27 cellular contexts compared by ENCODE assay signal in the genomic region with DNA sequence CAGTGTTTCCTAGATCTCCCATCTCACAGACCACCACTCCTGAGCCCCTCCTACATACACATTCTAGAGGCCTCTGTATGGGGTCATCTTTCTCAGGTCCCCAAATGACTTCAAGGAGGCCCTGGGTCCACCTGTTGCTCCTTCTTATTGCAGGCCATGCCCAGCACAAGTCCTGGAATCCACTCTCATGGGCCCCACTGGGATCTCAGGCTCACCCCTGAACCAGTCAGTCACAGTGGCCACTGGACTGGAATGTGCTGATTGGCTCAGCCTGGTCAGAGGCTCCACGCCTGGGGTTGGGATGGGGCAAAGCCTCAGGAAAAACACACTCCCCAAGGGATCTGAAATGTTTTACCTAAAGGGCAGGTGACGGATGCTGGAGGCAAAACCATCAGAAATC.
"Had no signal": no experiment of that assay in that cellular context is flagged by ENCODE, and none has a peak within 500 bp of the region (broad histone marks: within the 10 kb centered on the region; RNA-seq: fewer than 3 reads in every experiment).

No MANE protein-coding gene starts in this region.

- H3K27ac ChIP-seq: brain microvascular endothelial cell, colonic mucosa, esophagus muscularis mucosa, foreskin keratinocyte, gastrocnemius medialis, WERI-Rb-1 had no signal

- DNase-seq: activated B cell treated with CpG ODN at 0.5 μM for 24 hours; activated CD4-positive, alpha-beta T cell treated with anti-CD3 and anti-CD28 coated beads for 48 hours; activated CD4-positive, alpha-beta T cell treated with anti-CD3 and anti-CD28 coated beads, Interleukin-2, amount 50 U/mL, for 1 hour; activated CD4-positive, alpha-beta T cell treated with anti-CD3 and anti-CD28 coated beads, Interleukin-2, amount 50 U/mL, for 48 hours; activated CD8-positive, alpha-beta memory T cell treated with anti-CD3 and anti-CD28 coated beads for 24 hours; activated CD8-positive, alpha-beta T cell treated with anti-CD3 and anti-CD28 coated beads for 36 hours; activated gamma-delta T cell; activated naive CD4-positive, alpha-beta T cell; activated naive CD4-positive, alpha-beta T cell treated with anti-CD3 and anti-CD28 coated beads, Interleukin-2, amount 50 U/mL, for 16 hours; activated T-cell treated with anti-CD3 and anti-CD28 coated beads, Interleukin-2, amount 50 U/mL, for 4 hours; amniotic stem cell; anterior cingulate cortex; brain microvascular endothelial cell; central memory CD4-positive, alpha-beta T cell; cerebellar nuclear complex; colonic mucosa; effector CD8-positive, alpha-beta T cell; erythroblast; foreskin keratinocyte; gastrocnemius medialis; SW 1271; T-cell; T1000; WERI-Rb-1 had no signal

- H3K4me1 ChIP-seq: colonic mucosa, foreskin keratinocyte had no signal

- H3K27me3 ChIP-seq: brain microvascular endothelial cell, colonic mucosa, esophagus muscularis mucosa, foreskin keratinocyte, gastrocnemius medialis had no signal

- H3K9me3 ChIP-seq: colonic mucosa, esophagus muscularis mucosa, gastrocnemius medialis had no signal

- H3K4me3 ChIP-seq: colonic mucosa, esophagus muscularis mucosa, gastrocnemius medialis had no signal

- H3K36me3 ChIP-seq: brain microvascular endothelial cell, colonic mucosa, esophagus muscularis mucosa, gastrocnemius medialis had no signal

- ATAC-seq: activated CD4-positive, CD25-positive, alpha-beta regulatory T cell treated with anti-CD3 and anti-CD28 coated beads, Interleukin-2, amount 50 U/mL, for 24 hours; activated T-helper 17 cell treated with anti-CD3 and anti-CD28 coated beads, Interleukin-2, amount 50 U/mL, for 72 hours; gastrocnemius medialis; T-cell had no signal
